In the genomic region with DNA sequence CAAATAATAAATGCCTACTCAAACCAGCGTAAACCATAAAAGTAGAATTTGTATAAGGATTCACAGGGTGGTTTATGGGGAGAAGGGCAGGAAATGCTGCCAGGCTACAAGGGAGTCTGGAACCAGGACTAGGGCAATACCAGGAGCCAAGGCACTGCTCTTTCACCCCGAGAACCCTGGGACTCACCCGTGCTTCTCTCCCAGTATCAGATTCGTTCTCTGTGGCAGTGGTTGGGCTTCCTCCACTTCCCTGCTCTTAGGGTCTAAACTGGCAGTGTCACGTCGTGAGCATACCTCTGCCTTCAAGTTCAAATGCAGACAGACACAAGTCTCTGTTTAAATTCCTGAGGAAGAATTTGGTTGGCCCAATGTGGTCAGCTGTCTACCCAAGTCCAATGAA, we compare ENCODE assay signal across 19 cellular contexts.
"Had no signal": no experiment of that assay in that cellular context is flagged by ENCODE, and none has a peak within 500 bp of the region (broad histone marks: within the 10 kb centered on the region; RNA-seq: fewer than 3 reads in every experiment).

No MANE protein-coding gene starts in this region.

- H3K4me3 ChIP-seq: adrenal gland, psoas muscle, skin epidermis, suprapubic skin had no signal

- ATAC-seq: activated CD8-positive, alpha-beta memory T cell treated with anti-CD3 and anti-CD28 coated beads, Interleukin-2, amount 10 ng/mL, durations not matched to agents 7 days and 5 days; psoas muscle; stimulated activated naive CD8-positive, alpha-beta T cell treated with anti-CD3 and anti-CD28 coated beads, Interleukin-15, amount 100 ng/mL, for 72 hours had no signal

- H3K4me3 Mint-ChIP-seq: activated CD4-positive, alpha-beta memory T cell treated with anti-CD3 and anti-CD28 coated beads, Interleukin-2, amount 10 ng/mL, durations not matched to agents 7 days and 5 days; activated CD8-positive, alpha-beta memory T cell treated with anti-CD3 and anti-CD28 coated beads, Interleukin-2, amount 10 ng/mL, durations not matched to agents 7 days and 5 days; activated naive CD4-positive, alpha-beta T cell treated with anti-CD3 and anti-CD28 coated beads, Interleukin-2, amount 10 ng/mL, durations not matched to agents 7 days and 5 days; neural crest cell; stimulated activated naive CD8-positive, alpha-beta T cell treated with anti-CD3 and anti-CD28 coated beads, Interleukin-15, amount 100 ng/mL, for 72 hours had no signal

- H3K9me3 Mint-ChIP-seq: activated CD4-positive, alpha-beta memory T cell treated with anti-CD3 and anti-CD28 coated beads, Interleukin-2, amount 10 ng/mL, durations not matched to agents 7 days and 5 days; activated naive CD4-positive, alpha-beta T cell treated with anti-CD3 and anti-CD28 coated beads, Interleukin-2, amount 10 ng/mL, durations not matched to agents 7 days and 5 days; neural crest cell; stimulated activated naive CD8-positive, alpha-beta T cell treated with anti-CD3 and anti-CD28 coated beads, Interleukin-15, amount 100 ng/mL, for 72 hours had no signal

- H3K27me3 Mint-ChIP-seq: activated CD4-positive, alpha-beta memory T cell treated with anti-CD3 and anti-CD28 coated beads, Interleukin-2, amount 10 ng/mL, durations not matched to agents 7 days and 5 days; activated CD8-positive, alpha-beta memory T cell treated with anti-CD3 and anti-CD28 coated beads, Interleukin-2, amount 10 ng/mL, durations not matched to agents 7 days and 5 days; activated naive CD4-positive, alpha-beta T cell treated with anti-CD3 and anti-CD28 coated beads, Interleukin-2, amount 10 ng/mL, durations not matched to agents 7 days and 5 days; stimulated activated naive CD8-positive, alpha-beta T cell treated with anti-CD3 and anti-CD28 coated beads, Interleukin-15, amount 100 ng/mL, for 72 hours had no signal

- H3K27me3 ChIP-seq: adrenal gland, suprapubic skin had no signal

- H3K9me3 ChIP-seq: adrenal gland, psoas muscle, suprapubic skin had no signal

- DNase-seq: activated CD4-positive, alpha-beta memory T cell treated with anti-CD3 and anti-CD28 coated beads, Interleukin-2, amount 10 ng/mL, durations not matched to agents 7 days and 5 days; activated CD4-positive, alpha-beta T cell treated with anti-CD3 and anti-CD28 coated beads for 1 hour; activated CD8-positive, alpha-beta memory T cell treated with anti-CD3 and anti-CD28 coated beads, Interleukin-2, amount 10 ng/mL, durations not matched to agents 7 days and 5 days; activated naive CD4-positive, alpha-beta T cell treated with anti-CD3 and anti-CD28 coated beads, Interleukin-2, amount 10 ng/mL, durations not matched to agents 7 days and 5 days; foreskin fibroblast; hippocampal formation; midbrain; stimulated activated CD4-positive, alpha-beta T cell treated with anti-CD3 and anti-CD28 coated beads, Interleukin-15, amount 100 ng/mL, for 24 hours; stimulated activated CD4-positive, alpha-beta T cell treated with anti-CD3 and anti-CD28 coated beads, Interleukin-2, amount 100 ng/mL, for 48 hours; stimulated activated naive CD8-positive, alpha-beta T cell treated with anti-CD3 and anti-CD28 coated beads, Interleukin-15, amount 100 ng/mL, for 72 hours; SW 1271; T-helper 2 cell; trophoblast cell; WERI-Rb-1 had no signal

- H3K36me3 ChIP-seq: adrenal gland, suprapubic skin, WERI-Rb-1 had no signal

- H3K27ac Mint-ChIP-seq: activated CD4-positive, alpha-beta memory T cell treated with anti-CD3 and anti-CD28 coated beads, Interleukin-2, amount 10 ng/mL, durations not matched to agents 7 days and 5 days; activated CD8-positive, alpha-beta memory T cell treated with anti-CD3 and anti-CD28 coated beads, Interleukin-2, amount 10 ng/mL, durations not matched to agents 7 days and 5 days; activated naive CD4-positive, alpha-beta T cell treated with anti-CD3 and anti-CD28 coated beads, Interleukin-2, amount 10 ng/mL, durations not matched to agents 7 days and 5 days had no signal

- H3K27ac ChIP-seq: skin epidermis, suprapubic skin, WERI-Rb-1 had no signal
